In genomic region chr1:992336-992735, GRCh38 we compare ENCODE assay signal across 10 cellular contexts. TPM values are rescaled to one million over a fixed set of nuclear protein-coding genes. Genes with fewer than 3 reads are reported as not detected.
DNase-seq lines count a peak whose midpoint lies in the region; ATAC-seq, FAIRE-seq and TF ChIP-seq lines count a peak whose summit lies in the region.
"Not testable (repeated sequence)": the region's sequence is repeated elsewhere in the genome, so short reads cannot be mapped to it uniquely, and the experiment has no call there.
"Had no signal": no experiment of that assay in that cellular context is flagged by ENCODE, and none has a peak within 500 bp of the region (broad histone marks: within the 10 kb centered on the region; RNA-seq: fewer than 3 reads in every experiment).

No MANE protein-coding gene starts in this region.

- H4K20me1 ChIP-seq in IMR-90 (ENCODE audit: insufficient read depth, low read length) = not testable (repeated sequence)

- not testable (repeated sequence) for H2BK120ac ChIP-seq in IMR-90 (ENCODE audit: low read depth, low read length); mesenchymal stem cell (ENCODE audit: low read depth, low read length)

- H4K91ac ChIP-seq in IMR-90 (ENCODE audit: insufficient read depth, low read depth, low read length); mesenchymal stem cell (ENCODE audit: low read length): not testable (repeated sequence)

- not testable (repeated sequence) for TF ChIP-seq CTCF in IMR-90 (conservative IDR thresholded peaks at IDR 0.05; ENCODE audit: low read depth, low read length)

- H2BK15ac ChIP-seq in IMR-90 (ENCODE audit: low read depth, low read length); mesenchymal stem cell (ENCODE audit: low read depth, poor library complexity, severe bottlenecking): not testable (repeated sequence)

- H3K27ac ChIP-seq in IMR-90 (ENCODE audit: insufficient read depth, low read length); mesenchymal stem cell (ENCODE audit: low read length, poor library complexity, severe bottlenecking): not testable (repeated sequence)

- peaks cover 60% of the 10 kb centered on the region for H3K27me3 Mint-ChIP-seq in activated CD8-positive, alpha-beta memory T cell treated with anti-CD3 and anti-CD28 coated beads, Interleukin-2, amount 10 ng/mL, durations not matched to agents 7 days and 5 days
- not testable (repeated sequence) for H3K27me3 Mint-ChIP-seq in activated naive CD4-positive, alpha-beta T cell treated with anti-CD3 and anti-CD28 coated beads, Interleukin-2, amount 50 U/mL, for 24 hours
- H3K27me3 Mint-ChIP-seq in central memory CD8-positive, alpha-beta T cell = peaks cover 82% of the 10 kb centered on the region
- peaks cover 45% of the 10 kb centered on the region for H3K27me3 Mint-ChIP-seq in stimulated activated naive CD8-positive, alpha-beta T cell treated with anti-CD3 and anti-CD28 coated beads, Interleukin-15, Interleukin-2, amounts not matched to agents 100 ng/mL and 50 ng/mL, for 24 hours

- H3K4ac ChIP-seq in IMR-90 (ENCODE audit: low read depth, low read length); mesenchymal stem cell (ENCODE audit: low read depth in 1 of 2, low read length in 2 of 2): not testable (repeated sequence)

- not testable (repeated sequence) for H3K4me2 ChIP-seq in IMR-90 (ENCODE audit: low read depth, low read length); mesenchymal stem cell (ENCODE audit: low read length, poor library complexity, severe bottlenecking)

- not testable (repeated sequence) for H2AK9ac ChIP-seq in IMR-90 (replicated peaks; ENCODE audit: low read depth, low read length, poor library complexity)

- not testable (repeated sequence) for H3K9me1 ChIP-seq in IMR-90 (ENCODE audit: insufficient read depth, low read length)

- ATAC-seq in IMR-90 (ENCODE audit: low read depth); central memory CD8-positive, alpha-beta T cell (replicated peaks; ENCODE audit: extremely low read depth, poor library complexity, severe bottlenecking): not testable (repeated sequence)
- peak; percentile 39 for ATAC-seq in activated CD8-positive, alpha-beta memory T cell treated with anti-CD3 and anti-CD28 coated beads, Interleukin-2, amount 10 ng/mL, durations not matched to agents 7 days and 5 days

- dilution Hi-C loops in IMR-90 (cut with HindIII; ENCODE audit: low sequenced_read_pairs, unreplicated experiment) = not testable (repeated sequence)

- DNase-seq in GM12892 (ENCODE audit: insufficient read length); IMR-90; activated CD8-positive, alpha-beta memory T cell treated with anti-CD3 and anti-CD28 coated beads, Interleukin-2, amount 10 ng/mL, durations not matched to agents 7 days and 5 days; central memory CD8-positive, alpha-beta T cell (ENCODE audit: low spot score in 2 of 2): not testable (repeated sequence)
- peak; percentile 33 for DNase-seq in mesenchymal stem cell

- H3K18ac ChIP-seq in IMR-90 (ENCODE audit: low read depth, low read length); mesenchymal stem cell (ENCODE audit: low read depth in 1 of 2, low read length in 2 of 2): not testable (repeated sequence)

- H3K9ac ChIP-seq in IMR-90 (ENCODE audit: low read depth, low read length); mesenchymal stem cell (ENCODE audit: low read length): not testable (repeated sequence)

- not testable (repeated sequence) for H4K8ac ChIP-seq in IMR-90 (ENCODE audit: low read depth in 2 of 2, low read length in 2 of 2); mesenchymal stem cell (ENCODE audit: low read length)

- intact Hi-C loops in IMR-90 (cut with micrococcal nuclease) = not testable (repeated sequence)

- not testable (repeated sequence) for H3K23ac ChIP-seq in IMR-90 (ENCODE audit: low read depth, low read length); mesenchymal stem cell (ENCODE audit: low read length in 2 of 2)

- not testable (repeated sequence) for H3K36me3 ChIP-seq in IMR-90 (ENCODE audit: control insufficient read depth, insufficient read depth, low read length); mesenchymal stem cell (ENCODE audit: control insufficient read depth in 1 of 2, insufficient read depth in 2 of 2, low read depth in 1 of 2, low read length in 2 of 2)

- H3K14ac ChIP-seq in IMR-90 (replicated peaks; ENCODE audit: low read depth, low read length); mesenchymal stem cell (ENCODE audit: low read length in 2 of 2): not testable (repeated sequence)

- H2BK20ac ChIP-seq in IMR-90 (ENCODE audit: low read depth, low read length) = not testable (repeated sequence)

- not testable (repeated sequence) for H3K27ac Mint-ChIP-seq in activated CD8-positive, alpha-beta memory T cell treated with anti-CD3 and anti-CD28 coated beads, Interleukin-2, amount 10 ng/mL, durations not matched to agents 7 days and 5 days
- H3K27ac Mint-ChIP-seq in activated naive CD4-positive, alpha-beta T cell treated with anti-CD3 and anti-CD28 coated beads, Interleukin-2, amount 50 U/mL, for 24 hours = peak overlapping the region; percentile 82
- peak overlapping the region; percentile 70 for H3K27ac Mint-ChIP-seq in central memory CD8-positive, alpha-beta T cell (ENCODE audit: low read depth)
- H3K27ac Mint-ChIP-seq in stimulated activated naive CD8-positive, alpha-beta T cell treated with anti-CD3 and anti-CD28 coated beads, Interleukin-15, Interleukin-2, amounts not matched to agents 100 ng/mL and 50 ng/mL, for 24 hours = peak overlapping the region; percentile 3

- not testable (repeated sequence) for H3K36me3 Mint-ChIP-seq in activated CD8-positive, alpha-beta memory T cell treated with anti-CD3 and anti-CD28 coated beads, Interleukin-2, amount 10 ng/mL, durations not matched to agents 7 days and 5 days; activated naive CD4-positive, alpha-beta T cell treated with anti-CD3 and anti-CD28 coated beads, Interleukin-2, amount 50 U/mL, for 24 hours; central memory CD8-positive, alpha-beta T cell (ENCODE audit: insufficient read depth); stimulated activated naive CD8-positive, alpha-beta T cell treated with anti-CD3 and anti-CD28 coated beads, Interleukin-15, Interleukin-2, amounts not matched to agents 100 ng/mL and 50 ng/mL, for 24 hours (ENCODE audit: low read depth)

- not testable (repeated sequence) for H2BK12ac ChIP-seq in mesenchymal stem cell (ENCODE audit: low read length in 2 of 2)

- H2AK5ac ChIP-seq in IMR-90 (ENCODE audit: low read depth, low read length); mesenchymal stem cell (ENCODE audit: low read length, severe bottlenecking): not testable (repeated sequence)

- H3K79me1 ChIP-seq in IMR-90 (ENCODE audit: low read depth in 1 of 2, low read length in 2 of 2); mesenchymal stem cell (replicated peaks; ENCODE audit: low read length, poor library complexity, severe bottlenecking): not testable (repeated sequence)

- POLR2A ChIA-PET in IMR-90 (lab: Charles Lee; ENCODE audit: unreplicated experiment) = not testable (repeated sequence)

- H3K9me3 ChIP-seq in IMR-90 (ENCODE audit: control insufficient read depth, insufficient read depth, low read length) = peaks cover 10% of the 10 kb centered on the region
- H3K9me3 ChIP-seq in mesenchymal stem cell (ENCODE audit: control insufficient read depth, low read length) = not testable (repeated sequence)

- in situ Hi-C loops in IMR-90 (cut with MboI; ENCODE audit: low sequenced_read_pairs) = not testable (repeated sequence)

- TF ChIP-seq POLR2A in GM12892 (IDR thresholded peaks at IDR 0.05; ENCODE audit: low read depth, low read length) = not testable (repeated sequence)
- TF ChIP-seq POLR2A in IMR-90 (IDR thresholded peaks at IDR 0.05; ENCODE audit: low read depth, low read length) = peak; percentile 17

- peaks cover 21% of the 10 kb centered on the region for H3K4me1 Mint-ChIP-seq in activated CD8-positive, alpha-beta memory T cell treated with anti-CD3 and anti-CD28 coated beads, Interleukin-2, amount 10 ng/mL, durations not matched to agents 7 days and 5 days
- peaks cover 11% of the 10 kb centered on the region for H3K4me1 Mint-ChIP-seq in activated naive CD4-positive, alpha-beta T cell treated with anti-CD3 and anti-CD28 coated beads, Interleukin-2, amount 50 U/mL, for 24 hours
- not testable (repeated sequence) for H3K4me1 Mint-ChIP-seq in central memory CD8-positive, alpha-beta T cell
- peaks cover 17% of the 10 kb centered on the region for H3K4me1 Mint-ChIP-seq in stimulated activated naive CD8-positive, alpha-beta T cell treated with anti-CD3 and anti-CD28 coated beads, Interleukin-15, Interleukin-2, amounts not matched to agents 100 ng/mL and 50 ng/mL, for 24 hours (ENCODE audit: low read depth)

- H3K9me3 Mint-ChIP-seq in activated CD8-positive, alpha-beta memory T cell treated with anti-CD3 and anti-CD28 coated beads, Interleukin-2, amount 10 ng/mL, durations not matched to agents 7 days and 5 days (ENCODE audit: low read depth); activated naive CD4-positive, alpha-beta T cell treated with anti-CD3 and anti-CD28 coated beads, Interleukin-2, amount 50 U/mL, for 24 hours; central memory CD8-positive, alpha-beta T cell; stimulated activated naive CD8-positive, alpha-beta T cell treated with anti-CD3 and anti-CD28 coated beads, Interleukin-15, Interleukin-2, amounts not matched to agents 100 ng/mL and 50 ng/mL, for 24 hours: not testable (repeated sequence)

- not testable (repeated sequence) for H3K4me1 ChIP-seq in IMR-90 (ENCODE audit: control insufficient read depth, insufficient read depth, low read length); mesenchymal stem cell (ENCODE audit: control insufficient read depth, insufficient read depth, low read depth, low read length)

- H3K4me3 Mint-ChIP-seq in activated CD8-positive, alpha-beta memory T cell treated with anti-CD3 and anti-CD28 coated beads, Interleukin-2, amount 10 ng/mL, durations not matched to agents 7 days and 5 days; activated naive CD4-positive, alpha-beta T cell treated with anti-CD3 and anti-CD28 coated beads, Interleukin-2, amount 50 U/mL, for 24 hours; central memory CD8-positive, alpha-beta T cell; stimulated activated naive CD8-positive, alpha-beta T cell treated with anti-CD3 and anti-CD28 coated beads, Interleukin-15, Interleukin-2, amounts not matched to agents 100 ng/mL and 50 ng/mL, for 24 hours: not testable (repeated sequence)

- WGBS in IMR-90 (ENCODE audit: extremely low coverage in 2 of 2, insufficient read length in 1 of 2), 2 experiments = no CpG with 5 or more reads among the region's 7 CpGs
- 89% methylated on average over 3 of the region's 7 CpGs for WGBS in mesenchymal stem cell

- H4K5ac ChIP-seq in IMR-90 (ENCODE audit: low read depth, low read length) = not testable (repeated sequence)

- H3K56ac ChIP-seq in IMR-90 (ENCODE audit: extremely low read depth, insufficient read depth, low read length) = not testable (repeated sequence)

- FAIRE-seq in GM12892 (lab: Jason Lieb, UNC) = peak; percentile 67

- not testable (repeated sequence) for TF ChIP-seq RAD21 in IMR-90 (IDR thresholded peaks at IDR 0.05; ENCODE audit: low read length)

- not testable (repeated sequence) for H3K4me3 ChIP-seq in IMR-90 (ENCODE audit: insufficient read depth, low read depth, low read length); mesenchymal stem cell (ENCODE audit: insufficient read depth in 1 of 2, low read depth in 1 of 2, low read length in 2 of 2)

- H3K27me3 ChIP-seq in IMR-90 (ENCODE audit: control insufficient read depth, insufficient read depth, low read length) = not testable (repeated sequence)
- peaks cover 5 to 39% of the 10 kb centered on the region in 2 experiments for H3K27me3 ChIP-seq in mesenchymal stem cell (ENCODE audit: control insufficient read depth in 1 of 2, insufficient read depth in 1 of 2, low read length in 2 of 2)

- not testable (repeated sequence) for H2BK5ac ChIP-seq in IMR-90 (ENCODE audit: low read depth, low read length, poor library complexity, severe bottlenecking); mesenchymal stem cell (ENCODE audit: low read depth, low read length, poor library complexity, severe bottlenecking)

- CTCF ChIA-PET in IMR-90 (lab: Yijun Ruan, JAX) = interaction anchor here (1.2 kb wide), 1 partner anchor 27 kb away, joined by 3 read pairs; no protein-coding TSS in a partner anchor
- CTCF ChIA-PET in activated CD8-positive, alpha-beta memory T cell treated with anti-CD3 and anti-CD28 coated beads, Interleukin-2, amount 10 ng/mL, durations not matched to agents 7 days and 5 days (lab: Charles Lee) = interaction anchor here (1.2 to 3.1 kb wide), 6 partner anchors 9 to 87 kb away, joined by 3 to 16 read pairs (median 7); no protein-coding TSS in a partner anchor

- not testable (repeated sequence) for H2AFZ ChIP-seq in IMR-90 (replicated peaks; ENCODE audit: low read length, poor library complexity); mesenchymal stem cell (ENCODE audit: low read depth, low read length)

- BruUV-seq in IMR-90 (replicated peaks; lab: Mats Ljungman, UMichigan) = not testable (repeated sequence)

RNA-seq across cellular contexts. Expression of gene HES4, which starts 7.6 kb away (rescaled TPM):
- polyA plus RNA-seq in GM12892 (2012; ENCODE audit: missing spikeins) = not detected
- total RNA-seq in IMR-90 (2012; rRNA removed) = 1.4 and 3.1 TPM in 2 replicates
- 11.7 and 18.9 TPM in 2 replicates for polyA plus RNA-seq in IMR-90 (2012; rRNA removed)
- 21.4 and 27.9 TPM in 2 replicates for polyA plus RNA-seq in IMR-90 (2012; cell fraction: cytosol; rRNA removed)
- 217 and 369 TPM in 2 replicates for polyA plus RNA-seq in IMR-90 (2012; cell fraction: nucleus; rRNA removed; ENCODE audit: low replicate concordance)
- total RNA-seq in activated CD8-positive, alpha-beta memory T cell treated with anti-CD3 and anti-CD28 coated beads, Interleukin-2, amount 10 ng/mL, durations not matched to agents 7 days and 5 days = 1 to 10 TPM in 1 of 2 experiments, under 1 TPM in 1; 0.61 to 1.6 TPM
- polyA plus RNA-seq in mesenchymal stem cell (2013, experiment 1 of 2) = 28.5 TPM
- 25.8 TPM for polyA plus RNA-seq in mesenchymal stem cell (2013, experiment 2 of 2)
- polyA plus RNA-seq: CD8-positive, alpha-beta memory T cell; IgD-negative memory B cell had no signal

RNA-seq across cellular contexts. Expression of gene PERM1, which starts 10.4 kb away (rescaled TPM):
- not detected for polyA plus RNA-seq in GM12892 (2012; ENCODE audit: missing spikeins)
- total RNA-seq in IMR-90 (2012; rRNA removed) = not detected in 2 replicates
- not detected in 2 replicates for polyA plus RNA-seq in IMR-90 (2012; rRNA removed)
- polyA plus RNA-seq in IMR-90 (2012; cell fraction: cytosol; rRNA removed) = not detected in 2 replicates
- 0.02 and 0.03 TPM in 2 replicates for polyA plus RNA-seq in IMR-90 (2012; cell fraction: nucleus; rRNA removed; ENCODE audit: low replicate concordance)
- total RNA-seq in activated CD8-positive, alpha-beta memory T cell treated with anti-CD3 and anti-CD28 coated beads, Interleukin-2, amount 10 ng/mL, durations not matched to agents 7 days and 5 days = not detected
- not detected for polyA plus RNA-seq in mesenchymal stem cell (2013, experiment 1 of 2)
- polyA plus RNA-seq in mesenchymal stem cell (2013, experiment 2 of 2) = not detected
- total RNA-seq: CD8-positive, alpha-beta memory T cell; H9 had no signal
- polyA plus RNA-seq: CD8-positive, alpha-beta memory T cell; IgD-negative memory B cell had no signal

RNA-seq across cellular contexts. Expression of gene ISG15, which starts 21.0 kb away (rescaled TPM):
- 54.6 TPM for polyA plus RNA-seq in GM12892 (2012; ENCODE audit: missing spikeins)
- total RNA-seq in IMR-90 (2012; rRNA removed) = 92.2 and 105 TPM in 2 replicates
- 99.1 and 138 TPM in 2 replicates for polyA plus RNA-seq in IMR-90 (2012; rRNA removed)
- polyA plus RNA-seq in IMR-90 (2012; cell fraction: cytosol; rRNA removed) = 153 and 262 TPM in 2 replicates
- 50.0 and 115 TPM in 2 replicates for polyA plus RNA-seq in IMR-90 (2012; cell fraction: nucleus; rRNA removed; ENCODE audit: low replicate concordance)
- 100 to 1,000 TPM; 432 to 986 TPM for total RNA-seq in activated CD8-positive, alpha-beta memory T cell treated with anti-CD3 and anti-CD28 coated beads, Interleukin-2, amount 10 ng/mL, durations not matched to agents 7 days and 5 days
- polyA plus RNA-seq in mesenchymal stem cell (2013, experiment 1 of 2) = 70.3 TPM
- polyA plus RNA-seq in mesenchymal stem cell (2013, experiment 2 of 2) = 75.0 TPM

RNA-seq across cellular contexts. Expression of gene PLEKHN1, which starts 26.1 kb away (rescaled TPM):
- 0.11 TPM for polyA plus RNA-seq in GM12892 (2012; ENCODE audit: missing spikeins)
- 0.28 and 0.54 TPM in 2 replicates for total RNA-seq in IMR-90 (2012; rRNA removed)
- 2.1 and 2.3 TPM in 2 replicates for polyA plus RNA-seq in IMR-90 (2012; rRNA removed)
- polyA plus RNA-seq in IMR-90 (2012; cell fraction: cytosol; rRNA removed) = 0.66 and 1.7 TPM in 2 replicates
- 8.1 and 24.8 TPM in 2 replicates for polyA plus RNA-seq in IMR-90 (2012; cell fraction: nucleus; rRNA removed; ENCODE audit: low replicate concordance)
- total RNA-seq in activated CD8-positive, alpha-beta memory T cell treated with anti-CD3 and anti-CD28 coated beads, Interleukin-2, amount 10 ng/mL, durations not matched to agents 7 days and 5 days = 1 to 10 TPM; 3.3 to 3.9 TPM
- 0.75 TPM for polyA plus RNA-seq in mesenchymal stem cell (2013, experiment 1 of 2)
- 0.60 TPM for polyA plus RNA-seq in mesenchymal stem cell (2013, experiment 2 of 2)

RNA-seq across cellular contexts. Expression of gene AGRN, which starts 27.6 kb away (rescaled TPM):
- 15.1 TPM for polyA plus RNA-seq in GM12892 (2012; ENCODE audit: missing spikeins)
- total RNA-seq in IMR-90 (2012; rRNA removed) = 8.1 and 11.4 TPM in 2 replicates
- polyA plus RNA-seq in IMR-90 (2012; rRNA removed) = 115 and 124 TPM in 2 replicates
- polyA plus RNA-seq in IMR-90 (2012; cell fraction: cytosol; rRNA removed) = 128 and 199 TPM in 2 replicates
- polyA plus RNA-seq in IMR-90 (2012; cell fraction: nucleus; rRNA removed; ENCODE audit: low replicate concordance) = 291 and 688 TPM in 2 replicates
- total RNA-seq in activated CD8-positive, alpha-beta memory T cell treated with anti-CD3 and anti-CD28 coated beads, Interleukin-2, amount 10 ng/mL, durations not matched to agents 7 days and 5 days = 10 to 100 TPM; 29.3 to 32.8 TPM
- polyA plus RNA-seq in mesenchymal stem cell (2013, experiment 1 of 2) = 64.9 TPM
- polyA plus RNA-seq in mesenchymal stem cell (2013, experiment 2 of 2) = 62.3 TPM
- polyA plus RNA-seq: CD8-positive, alpha-beta memory T cell had no signal
